Comparison of ENCODE assay signal across 10 cellular contexts in genomic region chr12:42236017-42236416, GRCh38. TPM values are rescaled to one million over a fixed set of nuclear protein-coding genes. Genes with fewer than 3 reads are reported as not detected.
A peak's percentile ranks its signal among the peaks of the same experiment; 100 is the strongest.
DNase-seq lines count a peak whose midpoint lies in the region; ATAC-seq and TF ChIP-seq lines count a peak whose summit lies in the region.
"Had no signal": no experiment of that assay in that cellular context is flagged by ENCODE, and none has a peak within 500 bp of the region (broad histone marks: within the 10 kb centered on the region; RNA-seq: fewer than 3 reads in every experiment).

No MANE protein-coding gene starts in this region.

- H3K4me3 Mint-ChIP-seq in naive B cell, result peak overlapping the region; percentile 12 to 66 (median 50)

- H3K4me1 ChIP-seq in cardiac muscle cell (ENCODE audit: low read depth) (peaks cover 12% of the 10 kb centered on the region), mammary epithelial cell (ENCODE audit: insufficient read depth, low read length) (peaks cover 8% of the 10 kb centered on the region), upper lobe of right lung (peaks cover 17% of the 10 kb centered on the region)

- in situ Hi-C loops in mammary epithelial cell (cut with MboI; ENCODE audit: low sequenced_read_pairs in 2 of 2), result no loop called here

- H3K9ac ChIP-seq in mammary epithelial cell (ENCODE audit: insufficient read depth, low read length), result peak overlapping the region; percentile 3

- peaks cover 24 to 42% (median 37%) of the 10 kb centered on the region in 3 donors for H3K4me1 Mint-ChIP-seq in naive B cell

- H3K9me3 ChIP-seq in cardiac muscle cell (ENCODE audit: low read depth), result no peaks in the 10 kb centered on the region
- no peaks in the 10 kb centered on the region for H3K9me3 ChIP-seq in mammary epithelial cell (replicated peaks; ENCODE audit: insufficient read depth, low read length)
- H3K9me3 ChIP-seq in upper lobe of right lung, result no peaks in the 10 kb centered on the region
- H3K9me3 ChIP-seq: neutrophil had no signal

- no peaks in the 10 kb centered on the region for H4K20me1 ChIP-seq in mammary epithelial cell (ENCODE audit: insufficient read depth, low read length)

- H3K36me3 Mint-ChIP-seq in naive B cell, result no peaks in the 10 kb centered on the region

- H3K4me3 ChIP-seq in cardiac muscle cell (peak overlapping the region; percentile 98), mammary epithelial cell (replicated peaks in 1 of 3; ENCODE audit: insufficient read depth in 1 of 3, low read depth in 2 of 3, low read length in 3 of 3) (peak overlapping the region in 2 of 3 experiments; percentile 24 to 82), upper lobe of right lung (no peak overlapping the region)

- H3K4me2 ChIP-seq in mammary epithelial cell (ENCODE audit: insufficient read depth, low read depth, low read length), result peak overlapping the region; percentile 72

- H3K36me3 ChIP-seq in cardiac muscle cell (no peaks in the 10 kb centered on the region), mammary epithelial cell (ENCODE audit: insufficient read depth, low read length) (peaks cover 1% of the 10 kb centered on the region), upper lobe of right lung (peaks cover 12% of the 10 kb centered on the region)

- dilution Hi-C loops in mammary epithelial cell (cut with HindIII; ENCODE audit: low sequenced_read_pairs), result no loop called here

- H3K9me3 Mint-ChIP-seq in naive B cell, result no peaks in the 10 kb centered on the region

- H3K79me2 ChIP-seq in mammary epithelial cell (ENCODE audit: insufficient read depth, low read length), result peaks cover 52% of the 10 kb centered on the region

- H2AFZ ChIP-seq in mammary epithelial cell (ENCODE audit: low read depth, low read length), result no peak overlapping the region

- CTCF ChIA-PET in mammary epithelial cell (lab: Charles Lee; ENCODE audit: low non-redundant PET), result no interaction called here

- DNase-seq in cardiac muscle cell (ENCODE audit: low read depth in 1 of 2, low spot score in 1 of 2), result peak in 1 of 2 donors; percentile 16
- DNase-seq in cardiac septum (ENCODE audit: low spot score), result no peak
- DNase-seq in mammary epithelial cell, result no peak
- no peak for DNase-seq in naive B cell
- no peak for DNase-seq in upper lobe of right lung
- no peak for DNase-seq in NCI-H2227 (lab: John Stamatoyannopoulos, UW; ENCODE audit: unreplicated experiment)

- peak overlapping the region in 4 of 6 donors; percentile 24 to 74 (median 42) for H3K27ac Mint-ChIP-seq in naive B cell

- H3K27me3 ChIP-seq in cardiac muscle cell, result peaks cover 4% of the 10 kb centered on the region
- H3K27me3 ChIP-seq in mammary epithelial cell (ENCODE audit: insufficient read depth, low read length), result no peaks in the 10 kb centered on the region
- no peaks in the 10 kb centered on the region for H3K27me3 ChIP-seq in upper lobe of right lung

- ATAC-seq in naive B cell (ENCODE audit: low read depth in 2 of 2), result no peak
- ATAC-seq in upper lobe of right lung, result no peak
- ATAC-seq in HG03108 (IDR thresholded peaks at IDR 0.05; ENCODE audit: unreplicated experiment), result no peak
- no peak for ATAC-seq in HG02884 (IDR thresholded peaks at IDR 0.05; ENCODE audit: unreplicated experiment)

- no TSS peak for BruUV-seq in mammary epithelial cell (replicated peaks; lab: Mats Ljungman, UMichigan)

- intact Hi-C loops in cardiac septum (cut with DNase I), result loop anchor here (2.0 to 10.0 kb wide), 3 partner anchors 89 to 351 kb away; partner anchors contain the start of genes GXYLT1, PPHLN1, PRICKLE1 and ZCRB1
- intact Hi-C loops in mammary epithelial cell (cut with micrococcal nuclease), result loop anchor here (2.0 kb wide), 3 partner anchors 91 to 137 kb away; partner anchors contain the start of genes GXYLT1, PPHLN1 and ZCRB1
- intact Hi-C loops in upper lobe of right lung (cut with DNase I), result no loop called here

- H3K27me3 Mint-ChIP-seq in naive B cell, result no peaks in the 10 kb centered on the region

- peak overlapping the region; percentile 34 for H3K27ac ChIP-seq in cardiac muscle cell
- no peak overlapping the region for H3K27ac ChIP-seq in mammary epithelial cell (ENCODE audit: insufficient read depth, low read depth, low read length)
- peak overlapping the region; percentile 73 for H3K27ac ChIP-seq in upper lobe of right lung
- H3K27ac ChIP-seq: C4-2B, neutrophil had no signal

- 67% methylated on average over 4 of the region's 4 CpGs for WGBS in mammary epithelial cell (ENCODE audit: low coverage, missing lambda C conversion rate)

- no peak for TF ChIP-seq CTCF in cardiac muscle cell (IDR thresholded peaks at IDR 0.05; ENCODE audit: low read depth, low read length)
- no peak for TF ChIP-seq CTCF in mammary epithelial cell (conservative IDR thresholded peaks at IDR 0.05 in 1 of 2, IDR thresholded peaks at IDR 0.05 in 1 of 2; ENCODE audit: extremely low read depth in 1 of 2, insufficient read depth in 1 of 2, low read depth in 1 of 2, low read length in 2 of 2)
- TF ChIP-seq CTCF in upper lobe of right lung (IDR thresholded peaks at IDR 0.05), result no peak

RNA-seq across cellular contexts. Expression of gene YAF2, which starts 2.0 kb away (rescaled TPM):
- 26.9 and 59.8 TPM in 2 replicates for total RNA-seq in cardiac muscle cell
- polyA plus RNA-seq in cardiac muscle cell, result 39.3 and 54.5 TPM in 2 replicates
- total RNA-seq in cardiac septum, result 84.8 TPM
- total RNA-seq in mammary epithelial cell, result 10 to 100 TPM; 17.7 to 31.3 TPM
- polyA plus RNA-seq in mammary epithelial cell, result 8.3 TPM
- 21.8 TPM for polyA minus RNA-seq in mammary epithelial cell
- polyA plus RNA-seq in naive B cell (ENCODE audit: low read depth in 6 of 6), result 10 to 100 TPM in 3 of 6 donors, 1 to 10 TPM in 3; 7.1 to 20.9 (median 11.1) TPM
- total RNA-seq in upper lobe of right lung, result 28.0 TPM
